ENCODE assay signal across 40 cellular contexts in genomic region chr3:154101250-154101649, GRCh38. TPM values are rescaled to one million over a fixed set of nuclear protein-coding genes. Genes with fewer than 3 reads are reported as not detected.
"Had no signal": no experiment of that assay in that cellular context is flagged by ENCODE, and none has a peak within 500 bp of the region (broad histone marks: within the 10 kb centered on the region; RNA-seq: fewer than 3 reads in every experiment).

No MANE protein-coding gene starts in this region.

- H3K4me3 ChIP-seq: adrenal gland, ascending aorta, body of pancreas, breast epithelium, cardiac muscle cell had no signal

- DNase-seq: activated effector memory CD4-positive, alpha-beta T cell treated with anti-CD3 and anti-CD28 coated beads, Interleukin-2, amount 50 U/mL, for 16 hours; activated effector memory CD4-positive, alpha-beta T cell treated with Interleukin-2 at 50 U/mL for 16 hours; activated gamma-delta T cell; activated gamma-delta T cell treated with Interleukin-2 at 50 U/mL for 16 hours; activated naive CD4-positive, alpha-beta T cell; activated naive CD4-positive, alpha-beta T cell treated with anti-CD3 and anti-CD28 coated beads for 36 hours; activated naive CD4-positive, alpha-beta T cell treated with anti-CD3 and anti-CD28 coated beads, Interleukin-2, amount 10 ng/mL, durations not matched to agents 7 days and 5 days; activated naive CD4-positive, alpha-beta T cell treated with anti-CD3 and anti-CD28 coated beads, Interleukin-2, amount 50 U/mL, for 16 hours; activated naive CD4-positive, alpha-beta T cell treated with Interleukin-2 at 50 U/mL for 16 hours; activated naive CD8-positive, alpha-beta T cell treated with anti-CD3 and anti-CD28 coated beads for 36 hours; activated naive CD8-positive, alpha-beta T cell treated with anti-CD3 and anti-CD28 coated beads, Interleukin-2, amount 10 ng/mL, durations not matched to agents 7 days and 5 days; activated naive CD8-positive, alpha-beta T cell treated with anti-CD3 and anti-CD28 coated beads, Interleukin-2, amount 50 U/mL, for 24 hours; activated T-cell treated with anti-CD3 and anti-CD28 coated beads, Interleukin-2, amount 50 U/mL, for 1 hour; activated T-cell treated with anti-CD3 and anti-CD28 coated beads, Interleukin-2, amount 50 U/mL, for 24 hours; activated T-cell treated with anti-CD3 and anti-CD28 coated beads, Interleukin-2, amount 50 U/mL, for 4 hours; activated T-cell treated with anti-CD3 and anti-CD28 coated beads, Interleukin-2, amount 50 U/mL, for 48 hours; activated T-cell treated with anti-CD3 and anti-CD28 coated beads, Interleukin-2, amount 50 U/mL, for 72 hours; adrenal gland; amniotic stem cell; amygdala; anterior cingulate cortex; aorta; body of pancreas; brain microvascular endothelial cell; caudate nucleus; central memory CD4-positive, alpha-beta T cell; cerebellar nuclear complex had no signal

- H3K9me3 Mint-ChIP-seq: activated naive CD4-positive, alpha-beta T cell treated with anti-CD3 and anti-CD28 coated beads for 36 hours; activated naive CD4-positive, alpha-beta T cell treated with anti-CD3 and anti-CD28 coated beads, Interleukin-2, amount 10 ng/mL, durations not matched to agents 7 days and 5 days; activated naive CD4-positive, alpha-beta T cell treated with anti-CD3 and anti-CD28 coated beads, Interleukin-2, amount 50 U/mL, for 24 hours; activated naive CD4-positive, alpha-beta T cell treated with anti-CD3 and anti-CD28 coated beads, Interleukin-2, amount 50 U/mL, for 72 hours; activated naive CD8-positive, alpha-beta T cell treated with anti-CD3 and anti-CD28 coated beads for 36 hours; activated naive CD8-positive, alpha-beta T cell treated with anti-CD3 and anti-CD28 coated beads, Interleukin-2, amount 10 ng/mL, durations not matched to agents 7 days and 5 days; activated naive CD8-positive, alpha-beta T cell treated with anti-CD3 and anti-CD28 coated beads, Interleukin-2, amount 50 U/mL, for 24 hours; activated T-cell treated with anti-CD3 and anti-CD28 coated beads, Interleukin-2, amount 50 U/mL, for 24 hours; activated T-cell treated with anti-CD3 and anti-CD28 coated beads, Interleukin-2, amount 50 U/mL, for 4 hours; activated T-cell treated with anti-CD3 and anti-CD28 coated beads, Interleukin-2, amount 50 U/mL, for 72 hours; activated T-helper 1 cell treated with anti-CD3 and anti-CD28 coated beads, Interleukin-12 subunit alpha, Interleukin-12 subunit beta, Interleukin-2, Interleukin-4 antibody, amounts not matched to agents 30 ng/mL and 10 ng/mL and 1 ng/mL, durations not matched to agents 14 hours and 24 hours and 36 hours; activated T-helper 17 cell treated with anti-CD3 and anti-CD28 coated beads, Interleukin-2, amount 50 U/mL, for 72 hours; activated T-helper 2 cell treated with anti-CD3 and anti-CD28 coated beads, Interferon-gamma antibody, Interleukin-2, Interleukin-4, amounts not matched to agents 10 μg/mL and 5 μg/mL and 100 μg/mL, durations not matched to agents 14 hours and 24 hours and 36 hours; brain; central memory CD8-positive, alpha-beta T cell had no signal

- H3K36me3 Mint-ChIP-seq: activated naive CD4-positive, alpha-beta T cell treated with anti-CD3 and anti-CD28 coated beads, Interleukin-2, amount 10 ng/mL, durations not matched to agents 7 days and 5 days; activated naive CD4-positive, alpha-beta T cell treated with anti-CD3 and anti-CD28 coated beads, Interleukin-2, amount 50 U/mL, for 24 hours; activated naive CD4-positive, alpha-beta T cell treated with anti-CD3 and anti-CD28 coated beads, Interleukin-2, amount 50 U/mL, for 72 hours; activated naive CD8-positive, alpha-beta T cell; activated naive CD8-positive, alpha-beta T cell treated with anti-CD3 and anti-CD28 coated beads for 36 hours; activated naive CD8-positive, alpha-beta T cell treated with anti-CD3 and anti-CD28 coated beads, Interleukin-2, amount 10 ng/mL, durations not matched to agents 7 days and 5 days; brain had no signal

- H3K27me3 Mint-ChIP-seq: activated naive CD4-positive, alpha-beta T cell treated with anti-CD3 and anti-CD28 coated beads, Interleukin-2, amount 10 ng/mL, durations not matched to agents 7 days and 5 days; activated naive CD8-positive, alpha-beta T cell treated with anti-CD3 and anti-CD28 coated beads for 36 hours; activated naive CD8-positive, alpha-beta T cell treated with anti-CD3 and anti-CD28 coated beads, Interleukin-2, amount 10 ng/mL, durations not matched to agents 7 days and 5 days; activated naive CD8-positive, alpha-beta T cell treated with anti-CD3 and anti-CD28 coated beads, Interleukin-2, amount 50 U/mL, for 24 hours had no signal

- H3K36me3 ChIP-seq: adrenal gland, ascending aorta, brain microvascular endothelial cell, breast epithelium, cardiac muscle cell had no signal

- FAIRE-seq: astrocyte, bronchial epithelial cell had no signal

- H3K9me3 ChIP-seq: adrenal gland, ascending aorta, body of pancreas, breast epithelium had no signal

- H3K27ac ChIP-seq: adrenal gland, ascending aorta, body of pancreas, brain microvascular endothelial cell, breast epithelium, cardiac muscle cell had no signal

- H3K4me1 ChIP-seq: adrenal gland, ascending aorta, body of pancreas, breast epithelium had no signal

- H3K4me3 Mint-ChIP-seq: activated naive CD4-positive, alpha-beta T cell treated with anti-CD3 and anti-CD28 coated beads for 36 hours; activated naive CD4-positive, alpha-beta T cell treated with anti-CD3 and anti-CD28 coated beads, Interleukin-2, amount 10 ng/mL, durations not matched to agents 7 days and 5 days; activated naive CD4-positive, alpha-beta T cell treated with anti-CD3 and anti-CD28 coated beads, Interleukin-2, amount 50 U/mL, for 24 hours; activated naive CD8-positive, alpha-beta T cell; activated naive CD8-positive, alpha-beta T cell treated with anti-CD3 and anti-CD28 coated beads for 36 hours; activated naive CD8-positive, alpha-beta T cell treated with anti-CD3 and anti-CD28 coated beads, Interleukin-2, amount 10 ng/mL, durations not matched to agents 7 days and 5 days; activated naive CD8-positive, alpha-beta T cell treated with anti-CD3 and anti-CD28 coated beads, Interleukin-2, amount 50 U/mL, for 24 hours; activated T-cell treated with anti-CD3 and anti-CD28 coated beads, Interleukin-2, amount 50 U/mL, for 24 hours; activated T-cell treated with anti-CD3 and anti-CD28 coated beads, Interleukin-2, amount 50 U/mL, for 4 hours; activated T-cell treated with anti-CD3 and anti-CD28 coated beads, Interleukin-2, amount 50 U/mL, for 72 hours; activated T-helper 1 cell treated with anti-CD3 and anti-CD28 coated beads, Interleukin-12 subunit alpha, Interleukin-12 subunit beta, Interleukin-2, Interleukin-4 antibody, amounts not matched to agents 30 ng/mL and 10 ng/mL and 1 ng/mL, durations not matched to agents 14 hours and 24 hours and 36 hours; activated T-helper 17 cell treated with anti-CD3 and anti-CD28 coated beads, Interleukin-2, amount 50 U/mL, for 72 hours; brain; central memory CD8-positive, alpha-beta T cell had no signal

- H3K27ac Mint-ChIP-seq: activated naive CD4-positive, alpha-beta T cell treated with anti-CD3 and anti-CD28 coated beads for 36 hours; activated naive CD4-positive, alpha-beta T cell treated with anti-CD3 and anti-CD28 coated beads, Interleukin-2, amount 10 ng/mL, durations not matched to agents 7 days and 5 days; activated naive CD4-positive, alpha-beta T cell treated with anti-CD3 and anti-CD28 coated beads, Interleukin-2, amount 50 U/mL, for 24 hours; activated naive CD4-positive, alpha-beta T cell treated with anti-CD3 and anti-CD28 coated beads, Interleukin-2, amount 50 U/mL, for 72 hours; activated naive CD8-positive, alpha-beta T cell; activated naive CD8-positive, alpha-beta T cell treated with anti-CD3 and anti-CD28 coated beads for 36 hours; activated naive CD8-positive, alpha-beta T cell treated with anti-CD3 and anti-CD28 coated beads, Interleukin-2, amount 10 ng/mL, durations not matched to agents 7 days and 5 days; activated naive CD8-positive, alpha-beta T cell treated with anti-CD3 and anti-CD28 coated beads, Interleukin-2, amount 50 U/mL, for 24 hours; activated T-cell treated with anti-CD3 and anti-CD28 coated beads, Interleukin-2, amount 50 U/mL, for 24 hours; activated T-cell treated with anti-CD3 and anti-CD28 coated beads, Interleukin-2, amount 50 U/mL, for 72 hours; activated T-helper 1 cell treated with anti-CD3 and anti-CD28 coated beads, Interleukin-12 subunit alpha, Interleukin-12 subunit beta, Interleukin-2, Interleukin-4 antibody, amounts not matched to agents 30 ng/mL and 10 ng/mL and 1 ng/mL, durations not matched to agents 14 hours and 24 hours and 36 hours; activated T-helper 17 cell treated with anti-CD3 and anti-CD28 coated beads, Interleukin-2, amount 50 U/mL, for 72 hours; activated T-helper 2 cell treated with anti-CD3 and anti-CD28 coated beads, Interferon-gamma antibody, Interleukin-2, Interleukin-4, amounts not matched to agents 10 μg/mL and 5 μg/mL and 100 μg/mL, durations not matched to agents 14 hours and 24 hours and 36 hours; brain had no signal

- H3K27me3 ChIP-seq: adrenal gland, ascending aorta, body of pancreas, brain microvascular endothelial cell, breast epithelium, cardiac muscle cell had no signal

- H3K4me1 Mint-ChIP-seq: activated naive CD4-positive, alpha-beta T cell treated with anti-CD3 and anti-CD28 coated beads, Interleukin-2, amount 10 ng/mL, durations not matched to agents 7 days and 5 days; activated naive CD4-positive, alpha-beta T cell treated with anti-CD3 and anti-CD28 coated beads, Interleukin-2, amount 50 U/mL, for 24 hours; activated naive CD8-positive, alpha-beta T cell treated with anti-CD3 and anti-CD28 coated beads for 36 hours; activated naive CD8-positive, alpha-beta T cell treated with anti-CD3 and anti-CD28 coated beads, Interleukin-2, amount 10 ng/mL, durations not matched to agents 7 days and 5 days; activated naive CD8-positive, alpha-beta T cell treated with anti-CD3 and anti-CD28 coated beads, Interleukin-2, amount 50 U/mL, for 24 hours; activated T-helper 17 cell treated with anti-CD3 and anti-CD28 coated beads, Interleukin-2, amount 50 U/mL, for 72 hours; central memory CD8-positive, alpha-beta T cell had no signal

- ATAC-seq: activated naive CD4-positive, alpha-beta T cell treated with anti-CD3 and anti-CD28 coated beads, Interleukin-2, amount 50 U/mL, for 72 hours; activated naive CD8-positive, alpha-beta T cell treated with anti-CD3 and anti-CD28 coated beads, Interleukin-2, amount 50 U/mL, for 24 hours; activated T-cell treated with anti-CD3 and anti-CD28 coated beads, Interleukin-2, amount 50 U/mL, for 4 hours; activated T-cell treated with anti-CD3 and anti-CD28 coated beads, Interleukin-2, amount 50 U/mL, for 72 hours; activated T-helper 17 cell treated with anti-CD3 and anti-CD28 coated beads, Interleukin-2, amount 50 U/mL, for 72 hours; body of pancreas had no signal

RNA-seq across cellular contexts. Expression of gene ARHGEF26, which starts 19.9 kb away (rescaled TPM):
- total RNA-seq: activated naive CD8-positive, alpha-beta T cell treated with anti-CD3 and anti-CD28 coated beads, Interleukin-2, amount 10 ng/mL, durations not matched to agents 7 days and 5 days; activated T-helper 1 cell treated with anti-CD3 and anti-CD28 coated beads, Interleukin-12 subunit alpha, Interleukin-12 subunit beta, Interleukin-2, Interleukin-4 antibody, amounts not matched to agents 30 ng/mL and 10 ng/mL and 1 ng/mL, durations not matched to agents 14 hours and 24 hours and 36 hours had no signal
